In the genomic region with DNA sequence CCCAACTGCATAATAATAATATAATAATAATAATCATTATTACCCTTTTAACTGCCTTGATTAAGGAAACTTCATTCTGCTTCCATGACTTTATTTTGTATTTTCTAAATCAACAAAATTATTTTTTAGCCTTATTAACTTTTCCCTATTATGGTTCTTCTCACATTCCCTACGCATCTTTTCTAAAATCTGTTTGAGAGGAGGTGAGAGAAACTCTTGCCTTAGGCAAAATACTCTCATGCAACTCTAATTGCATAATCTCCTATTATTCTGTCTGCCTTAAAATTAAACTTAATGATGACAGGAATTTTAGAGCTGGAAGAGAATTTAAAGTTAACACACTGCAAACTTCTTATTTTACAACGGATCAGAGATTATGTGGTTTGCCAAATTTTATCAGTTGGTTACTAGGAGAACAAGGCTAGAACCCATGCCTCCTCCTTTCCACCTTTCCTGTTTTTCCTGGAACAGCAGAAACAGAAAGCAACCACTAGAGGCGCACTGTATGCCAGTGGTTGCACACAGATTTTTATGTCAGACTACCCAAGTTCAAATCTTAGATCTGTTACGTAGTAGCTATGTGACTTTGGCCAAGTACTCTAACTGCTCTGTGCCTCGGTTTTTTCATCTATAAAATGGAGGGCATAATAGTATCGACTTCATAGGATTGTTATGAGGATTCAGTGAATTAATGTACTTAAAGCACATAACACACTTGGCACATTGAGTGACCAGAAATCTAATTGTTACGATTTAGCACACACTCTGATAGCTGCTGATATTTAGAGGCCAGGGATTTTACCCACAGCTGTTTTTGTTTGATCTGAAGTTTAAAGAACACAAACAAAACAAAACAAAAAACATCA, we compare ENCODE assay signal across 9 cellular contexts. TPM values are rescaled to one million over a fixed set of nuclear protein-coding genes. Genes with fewer than 3 reads are reported as not detected.
A peak's percentile ranks its signal among the peaks of the same experiment; 100 is the strongest.
DNase-seq lines count a peak whose midpoint lies in the region; ATAC-seq and TF ChIP-seq lines count a peak whose summit lies in the region.
"Had no signal": no experiment of that assay in that cellular context is flagged by ENCODE, and none has a peak within 500 bp of the region (broad histone marks: within the 10 kb centered on the region; RNA-seq: fewer than 3 reads in every experiment).

No MANE protein-coding gene starts in this region.

- peak; percentile 49 for DNase-seq in ACHN
- DNase-seq in G401 (ENCODE audit: low spot score) = peak; percentile 32
- peak; percentile 21 for DNase-seq in NCI-H2171 (lab: John Stamatoyannopoulos, UW)
- DNase-seq in cerebellar cortex (ENCODE audit: low spot score) = peak; percentile 36
- DNase-seq in osteocyte (ENCODE audit: extremely low spot score, unreplicated experiment) = no peak
- DNase-seq in stimulated activated naive CD8-positive, alpha-beta T cell treated with anti-CD3 and anti-CD28 coated beads, Interleukin-15, amount 100 ng/mL, for 72 hours = no peak
- no peak for DNase-seq in Right ventricle myocardium inferior (ENCODE audit: missing footprints)

- ATAC-seq in GM21526 (IDR thresholded peaks at IDR 0.05; ENCODE audit: low FRiP score, unreplicated experiment) (no peak), Right ventricle myocardium inferior (no peak)
- ATAC-seq in stimulated activated naive CD8-positive, alpha-beta T cell treated with anti-CD3 and anti-CD28 coated beads, Interleukin-15, amount 100 ng/mL, for 72 hours = no peak

- peaks cover 3% of the 10 kb centered on the region for H3K4me1 Mint-ChIP-seq in osteocyte (ENCODE audit: unreplicated experiment)
- H3K4me1 Mint-ChIP-seq in stimulated activated naive CD8-positive, alpha-beta T cell treated with anti-CD3 and anti-CD28 coated beads, Interleukin-15, amount 100 ng/mL, for 72 hours = no peaks in the 10 kb centered on the region

- no peaks in the 10 kb centered on the region for H3K9me3 Mint-ChIP-seq in osteocyte (ENCODE audit: unreplicated experiment)
- no peaks in the 10 kb centered on the region for H3K9me3 Mint-ChIP-seq in stimulated activated naive CD8-positive, alpha-beta T cell treated with anti-CD3 and anti-CD28 coated beads, Interleukin-15, amount 100 ng/mL, for 72 hours
- H3K9me3 Mint-ChIP-seq: stimulated activated naive CD8-positive, alpha-beta T cell treated with anti-CD3 and anti-CD28 coated beads, Interleukin-15, Interleukin-2, amounts not matched to agents 100 ng/mL and 50 ng/mL, for 24 hours had no signal

- intact Hi-C loops in Right ventricle myocardium inferior (cut with DNase I) = loop anchor here (10.0 kb wide), 1 partner anchor 697 kb away; the partner anchor contains the start of genes PPP2R3C and PRORP

- H3K27ac Mint-ChIP-seq in osteocyte (ENCODE audit: unreplicated experiment) = no peak overlapping the region
- no peak overlapping the region for H3K27ac Mint-ChIP-seq in stimulated activated naive CD8-positive, alpha-beta T cell treated with anti-CD3 and anti-CD28 coated beads, Interleukin-15, amount 100 ng/mL, for 72 hours
- H3K27ac Mint-ChIP-seq: stimulated activated naive CD8-positive, alpha-beta T cell treated with anti-CD3 and anti-CD28 coated beads, Interleukin-15, Interleukin-2, amounts not matched to agents 100 ng/mL and 50 ng/mL, for 24 hours had no signal

- in situ Hi-C loops in ACHN (cut with HindIII; ENCODE audit: low pct_ligation_motif_present, low pct_unique_long_range_greater_than_20kb, low sequenced_read_pairs) = no loop called here
- in situ Hi-C loops in G401 (cut with HindIII; ENCODE audit: low sequenced_read_pairs) = no loop called here

- H3K4me3 Mint-ChIP-seq in osteocyte (ENCODE audit: unreplicated experiment) = no peak overlapping the region
- no peak overlapping the region for H3K4me3 Mint-ChIP-seq in stimulated activated naive CD8-positive, alpha-beta T cell treated with anti-CD3 and anti-CD28 coated beads, Interleukin-15, amount 100 ng/mL, for 72 hours
- H3K4me3 Mint-ChIP-seq: stimulated activated naive CD8-positive, alpha-beta T cell treated with anti-CD3 and anti-CD28 coated beads, Interleukin-15, Interleukin-2, amounts not matched to agents 100 ng/mL and 50 ng/mL, for 24 hours had no signal

- peaks cover 23% of the 10 kb centered on the region for H3K27me3 Mint-ChIP-seq in osteocyte (ENCODE audit: unreplicated experiment)
- no peaks in the 10 kb centered on the region for H3K27me3 Mint-ChIP-seq in stimulated activated naive CD8-positive, alpha-beta T cell treated with anti-CD3 and anti-CD28 coated beads, Interleukin-15, amount 100 ng/mL, for 72 hours
- H3K27me3 Mint-ChIP-seq: stimulated activated naive CD8-positive, alpha-beta T cell treated with anti-CD3 and anti-CD28 coated beads, Interleukin-15, Interleukin-2, amounts not matched to agents 100 ng/mL and 50 ng/mL, for 24 hours had no signal

- peak; percentile 32 for TF ChIP-seq CTCF in osteocyte (IDR thresholded peaks at IDR 0.05)

- no peaks in the 10 kb centered on the region for H3K36me3 Mint-ChIP-seq in osteocyte (ENCODE audit: unreplicated experiment)

RNA-seq across cellular contexts. Expression of gene BRMS1L, which starts 4.4 kb away (rescaled TPM):
- 8.7 and 24.4 TPM in 2 replicates for total RNA-seq in G401 (2014; rRNA removed; shearing (Covaris generic))
- total RNA-seq in osteocyte (13.5 and 14.2 TPM in 2 replicates), Right ventricle myocardium inferior (11.7 TPM)

RNA-seq across cellular contexts. Expression of gene RALGAPA1, which starts 12.7 kb away (rescaled TPM):
- total RNA-seq in G401 (2014; rRNA removed; shearing (Covaris generic)) = 11.1 and 17.6 TPM in 2 replicates
- total RNA-seq in osteocyte = 47.9 and 52.6 TPM in 2 replicates
- 35.6 TPM for total RNA-seq in Right ventricle myocardium inferior

Comparison
In these comparisons a context has a peak if more than half of its experiments do, and no peak if none do; other contexts are left out.
1. DNase-seq: peak in ACHN (single experiment), G401 (single experiment), NCI-H2171 (single experiment) and cerebellar cortex (single experiment); none in osteocyte (single experiment), stimulated activated naive CD8-positive, alpha-beta T cell treated with anti-CD3 and anti-CD28 coated beads, Interleukin-15, amount 100 ng/mL, for 72 hours (0 of 2) and Right ventricle myocardium inferior (single experiment).